19 cellular contexts compared by ENCODE assay signal in genomic region chr3:96017556-96017955, GRCh38.
DNase-seq lines count a peak whose midpoint lies in the region; ATAC-seq and TF ChIP-seq lines count a peak whose summit lies in the region.
"Had no signal": no experiment of that assay in that cellular context is flagged by ENCODE, and none has a peak within 500 bp of the region (broad histone marks: within the 10 kb centered on the region; RNA-seq: fewer than 3 reads in every experiment).

No MANE protein-coding gene starts in this region.

- peak; percentile 64 for DNase-seq in globus pallidus (ENCODE audit: low spot score)
- no peak for DNase-seq in neuronal stem cell (ENCODE audit: low spot score)
- DNase-seq in superior temporal gyrus (ENCODE audit: extremely low spot score): peak; percentile 64
- no peak for DNase-seq in erythroblast (lab: John Stamatoyannopoulos, UW)
- no peak for DNase-seq in NCI-H345 (lab: John Stamatoyannopoulos, UW)
- no peak for DNase-seq in stimulated activated effector memory CD8-positive, alpha-beta T cell treated with anti-CD3 and anti-CD28 coated beads, Interleukin-12 subunit alpha, Interleukin-12 subunit beta, amount 100 ng/mL, for 72 hours (ENCODE audit: low spot score in 2 of 2)
- no peak for DNase-seq in SK-N-DZ (ENCODE audit: low spot score)
- DNase-seq: BE2C; Caco-2; CD4-positive, CD25-positive, alpha-beta regulatory T cell; CD8-positive, alpha-beta memory T cell; DMS79; GDM1; GM23248; HCEC 1CT; IMR-90 had no signal

- no peak overlapping the region for H3K4ac ChIP-seq in neuronal stem cell (ENCODE audit: low read length)

- no peak overlapping the region for H2BK12ac ChIP-seq in neuronal stem cell (ENCODE audit: low read length)

- H3K9ac ChIP-seq in OCI-LY3 (ENCODE audit: low read length) (no peak overlapping the region), neuronal stem cell (ENCODE audit: low read depth, low read length, poor library complexity) (no peak overlapping the region)
- H3K9ac ChIP-seq: GM23248 had no signal

- no peak overlapping the region for H4K8ac ChIP-seq in neuronal stem cell (ENCODE audit: low read depth, low read length)

- H3K36me3 ChIP-seq in OCI-LY3 (replicated peaks; ENCODE audit: low read depth, low read length) (no peaks in the 10 kb centered on the region), neuronal stem cell (replicated peaks in 1 of 2; ENCODE audit: control insufficient read depth in 2 of 2, insufficient read depth in 2 of 2, low read length in 2 of 2) (no peaks in the 10 kb centered on the region)
- H3K36me3 ChIP-seq: BE2C had no signal

- no peak overlapping the region for H3K4me3 ChIP-seq in OCI-LY3 (ENCODE audit: low read length)
- H3K4me3 ChIP-seq in neuronal stem cell (ENCODE audit: low read length in 2 of 2): no peak overlapping the region
- H3K4me3 ChIP-seq: GM23248, K562 had no signal

- H3K79me2 ChIP-seq in OCI-LY3 (ENCODE audit: low read length): no peaks in the 10 kb centered on the region

- H3K27ac ChIP-seq in OCI-LY3 (ENCODE audit: low read length): no peak overlapping the region
- H3K27ac ChIP-seq in neuronal stem cell (replicated peaks; ENCODE audit: low read length): no peak overlapping the region
- H3K27ac ChIP-seq: GM23248, HL-60 had no signal

- no peak for ATAC-seq in stimulated activated effector memory CD8-positive, alpha-beta T cell treated with anti-CD3 and anti-CD28 coated beads, Interleukin-12 subunit alpha, Interleukin-12 subunit beta, amount 100 ng/mL, for 72 hours
- ATAC-seq: K562 had no signal

- no CpG with 5 or more reads among the region's 3 CpGs for WGBS in neuronal stem cell (ENCODE audit: extremely low coverage in 2 of 2, insufficient read length in 2 of 2, insufficient replicate concordance in 1 of 2), 2 donors

- no peak overlapping the region for H3K27ac Mint-ChIP-seq in stimulated activated effector memory CD8-positive, alpha-beta T cell treated with anti-CD3 and anti-CD28 coated beads, Interleukin-12 subunit alpha, Interleukin-12 subunit beta, amount 100 ng/mL, for 72 hours
- H3K27ac Mint-ChIP-seq: CD4-positive, CD25-positive, alpha-beta regulatory T cell; CD8-positive, alpha-beta memory T cell had no signal

- H2AK5ac ChIP-seq in neuronal stem cell (ENCODE audit: low read depth, low read length): no peak overlapping the region

- H2AFZ ChIP-seq in OCI-LY3 (ENCODE audit: low read depth, low read length): peak overlapping the region; percentile 65; the same call in 1 of the 2 replicates
- peak overlapping the region; percentile 25 for H2AFZ ChIP-seq in neuronal stem cell (ENCODE audit: low read length)
- H2AFZ ChIP-seq: GM23248 had no signal

- no peak for TF ChIP-seq CTCF in OCI-LY3 (IDR thresholded peaks at IDR 0.05; ENCODE audit: low read depth, low read length)

- H2BK5ac ChIP-seq in neuronal stem cell (ENCODE audit: low read length): no peak overlapping the region

- H3K9me3 ChIP-seq in OCI-LY3 (ENCODE audit: insufficient read depth, low read length) (no peaks in the 10 kb centered on the region), neuronal stem cell (replicated peaks in 1 of 2; ENCODE audit: control insufficient read depth in 2 of 2, insufficient read depth in 1 of 2, low read depth in 1 of 2, low read length in 2 of 2) (no peaks in the 10 kb centered on the region)
- H3K9me3 ChIP-seq: BE2C, Caco-2 had no signal

- H3K4me1 ChIP-seq in OCI-LY3 (ENCODE audit: low read length) (no peaks in the 10 kb centered on the region), neuronal stem cell (ENCODE audit: control insufficient read depth in 2 of 2, insufficient read depth in 1 of 2, low read depth in 1 of 2, low read length in 2 of 2) (no peaks in the 10 kb centered on the region)
- H3K4me1 ChIP-seq: BE2C, Caco-2 had no signal

- H3K9me3 Mint-ChIP-seq in stimulated activated effector memory CD8-positive, alpha-beta T cell treated with anti-CD3 and anti-CD28 coated beads, Interleukin-12 subunit alpha, Interleukin-12 subunit beta, amount 100 ng/mL, for 72 hours: peaks cover 4% of the 10 kb centered on the region

- no peak overlapping the region for H3K14ac ChIP-seq in neuronal stem cell (ENCODE audit: low read length)

- H3K27me3 ChIP-seq in OCI-LY3 (ENCODE audit: low read depth, low read length): no peaks in the 10 kb centered on the region
- no peaks in the 10 kb centered on the region for H3K27me3 ChIP-seq in neuronal stem cell (ENCODE audit: control insufficient read depth in 3 of 3, insufficient read depth in 3 of 3, low read depth in 1 of 3, low read length in 3 of 3)
- H3K27me3 ChIP-seq: BE2C had no signal

- no peak overlapping the region for H2BK15ac ChIP-seq in neuronal stem cell (ENCODE audit: low read length)

- H2BK120ac ChIP-seq in neuronal stem cell (ENCODE audit: low read depth, low read length): no peak overlapping the region

- H3K4me2 ChIP-seq in OCI-LY3 (ENCODE audit: low read length): no peak overlapping the region
- no peak overlapping the region for H3K4me2 ChIP-seq in neuronal stem cell (ENCODE audit: insufficient read depth, low read length, poor library complexity, severe bottlenecking)

- H4K20me1 ChIP-seq in OCI-LY3 (ENCODE audit: insufficient read depth, low read length): no peaks in the 10 kb centered on the region

- H3K79me1 ChIP-seq in neuronal stem cell (ENCODE audit: low read depth, low read length): no peaks in the 10 kb centered on the region

- no peaks in the 10 kb centered on the region for H3K4me1 Mint-ChIP-seq in stimulated activated effector memory CD8-positive, alpha-beta T cell treated with anti-CD3 and anti-CD28 coated beads, Interleukin-12 subunit alpha, Interleukin-12 subunit beta, amount 100 ng/mL, for 72 hours
- H3K4me1 Mint-ChIP-seq: CD4-positive, CD25-positive, alpha-beta regulatory T cell; CD8-positive, alpha-beta memory T cell had no signal

- no peak overlapping the region for H3K18ac ChIP-seq in neuronal stem cell (ENCODE audit: low read length)

- H3K23ac ChIP-seq in neuronal stem cell (ENCODE audit: low read depth, low read length, poor library complexity): no peak overlapping the region

- H3K4me3 Mint-ChIP-seq in stimulated activated effector memory CD8-positive, alpha-beta T cell treated with anti-CD3 and anti-CD28 coated beads, Interleukin-12 subunit alpha, Interleukin-12 subunit beta, amount 100 ng/mL, for 72 hours: no peak overlapping the region
- H3K4me3 Mint-ChIP-seq: CD4-positive, CD25-positive, alpha-beta regulatory T cell; CD8-positive, alpha-beta memory T cell had no signal

- TF ChIP-seq POLR2A in erythroblast (IDR thresholded peaks at IDR 0.05; ENCODE audit: low read length): no peak

- H3K36me3 Mint-ChIP-seq in stimulated activated effector memory CD8-positive, alpha-beta T cell treated with anti-CD3 and anti-CD28 coated beads, Interleukin-12 subunit alpha, Interleukin-12 subunit beta, amount 100 ng/mL, for 72 hours: no peaks in the 10 kb centered on the region
- H3K36me3 Mint-ChIP-seq: CD4-positive, CD25-positive, alpha-beta regulatory T cell; CD8-positive, alpha-beta memory T cell had no signal

- H4K91ac ChIP-seq in neuronal stem cell (ENCODE audit: low read depth, low read length, poor library complexity): no peak overlapping the region

Comparison
In these comparisons a context has a peak if more than half of its experiments do, and no peak if none do; other contexts are left out.
1. DNase-seq: peak in globus pallidus (single experiment) and superior temporal gyrus (single experiment); none in neuronal stem cell (single experiment), erythroblast (0 of 2), NCI-H345 (single experiment), stimulated activated effector memory CD8-positive, alpha-beta T cell treated with anti-CD3 and anti-CD28 coated beads, Interleukin-12 subunit alpha, Interleukin-12 subunit beta, amount 100 ng/mL, for 72 hours (0 of 2) and SK-N-DZ (single experiment).